Comparison of ENCODE assay signal across 13 cellular contexts in the genomic region with DNA sequence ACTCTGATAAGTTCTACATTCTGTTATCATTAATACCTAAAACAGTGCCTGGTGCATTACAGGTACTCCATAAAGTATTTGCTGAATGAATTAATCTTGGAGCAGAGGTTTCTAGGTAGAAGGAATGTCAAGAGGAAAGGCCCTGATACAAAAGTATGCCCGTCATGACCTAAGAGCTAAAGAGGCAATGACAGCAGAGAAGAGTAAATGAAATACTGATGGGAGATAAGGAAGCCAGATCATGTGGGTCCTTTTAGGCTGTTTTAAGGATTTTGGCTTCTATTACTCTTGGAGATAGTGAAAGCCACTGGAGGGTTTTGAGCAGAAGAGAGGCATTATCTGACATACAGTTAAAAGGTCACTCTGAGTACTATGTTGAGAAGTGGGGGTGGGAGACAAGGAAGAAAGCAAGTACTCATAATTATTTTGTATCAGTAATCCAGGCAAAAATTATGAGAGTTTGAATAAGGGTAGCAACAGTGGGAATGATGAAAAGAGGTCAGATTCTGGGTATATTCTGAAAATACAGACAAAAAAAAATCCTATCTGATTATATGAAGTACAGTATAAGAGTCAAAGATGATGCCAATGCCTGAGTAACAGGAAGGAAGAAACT.
"Had no signal": no experiment of that assay in that cellular context is flagged by ENCODE, and none has a peak within 500 bp of the region (broad histone marks: within the 10 kb centered on the region; RNA-seq: fewer than 3 reads in every experiment).

No MANE protein-coding gene starts in this region.

- H2AFZ ChIP-seq: neural progenitor cell, parathyroid adenoma had no signal

- H3K27ac Mint-ChIP-seq: neural progenitor cell had no signal

- H3K9ac ChIP-seq: neural progenitor cell, parathyroid adenoma had no signal

- H3K9me3 ChIP-seq: colonic mucosa, heart right ventricle, transverse colon had no signal

- H3K4me1 Mint-ChIP-seq: neural progenitor cell had no signal

- DNase-seq: activated CD4-positive, alpha-beta T cell treated with anti-CD3 and anti-CD28 coated beads, Interleukin-2, amount 50 U/mL, for 48 hours; activated CD4-positive, CD25-positive, alpha-beta regulatory T cell treated with anti-CD3 and anti-CD28 coated beads, Interleukin-2, amount 50 U/mL, for 72 hours; activated gamma-delta T cell; activated T-cell treated with anti-CD3 and anti-CD28 coated beads, Interleukin-2, amount 50 U/mL, for 4 hours; colonic mucosa; heart right ventricle; transverse colon had no signal

- H3K36me3 Mint-ChIP-seq: neural progenitor cell had no signal

- H3K36me3 ChIP-seq: colonic mucosa, neural progenitor cell had no signal

- H3K27ac ChIP-seq: colonic mucosa, heart right ventricle, neural progenitor cell, parathyroid adenoma, transverse colon had no signal

- H3K4me2 ChIP-seq: neural progenitor cell had no signal

- ATAC-seq: activated T-cell treated with anti-CD3 and anti-CD28 coated beads, Interleukin-2, amount 50 U/mL, for 4 hours; heart right ventricle; left lobe of liver had no signal

- FAIRE-seq: endothelial cell of umbilical vein, frontal cortex, islet of Langerhans had no signal

- H3K9me3 Mint-ChIP-seq: activated T-cell treated with anti-CD3 and anti-CD28 coated beads, Interleukin-2, amount 50 U/mL, for 4 hours; neural progenitor cell had no signal

- H3K27me3 ChIP-seq: colonic mucosa, heart right ventricle, neural progenitor cell, transverse colon had no signal

- H3K4me3 Mint-ChIP-seq: activated T-cell treated with anti-CD3 and anti-CD28 coated beads, Interleukin-2, amount 50 U/mL, for 4 hours; neural progenitor cell had no signal

- H3K4me3 ChIP-seq: colonic mucosa, heart right ventricle, neural progenitor cell, transverse colon had no signal

- H3K79me2 ChIP-seq: parathyroid adenoma had no signal

- H3K4me1 ChIP-seq: colonic mucosa, neural progenitor cell, parathyroid adenoma had no signal
